Comparison of ENCODE assay signal across 17 cellular contexts in the genomic region with DNA sequence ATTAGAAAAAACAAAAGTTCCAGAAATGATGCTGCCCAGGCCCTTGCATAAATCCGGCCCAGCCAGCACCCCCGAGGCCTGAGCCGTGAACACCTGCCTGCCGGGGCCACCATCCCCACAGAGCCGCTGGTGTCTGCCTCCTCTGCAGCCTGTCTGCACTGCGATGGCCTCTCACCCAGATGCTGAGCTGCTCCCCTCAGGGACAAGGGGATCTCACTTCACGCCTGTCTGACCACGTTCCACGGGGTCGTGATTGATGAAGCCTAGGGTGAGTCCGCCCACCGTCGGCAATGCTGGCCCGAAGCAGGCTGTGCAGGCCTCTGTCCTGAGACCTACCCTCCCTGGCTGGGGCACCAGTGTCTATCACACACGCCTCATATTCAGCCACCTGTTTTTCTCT.
DNase-seq lines count a peak whose midpoint lies in the region; ATAC-seq and TF ChIP-seq lines count a peak whose summit lies in the region.
"Had no signal": no experiment of that assay in that cellular context is flagged by ENCODE, and none has a peak within 500 bp of the region (broad histone marks: within the 10 kb centered on the region; RNA-seq: fewer than 3 reads in every experiment).

No MANE protein-coding gene starts in this region.

- TF ChIP-seq POLR2A in testis (IDR thresholded peaks at IDR 0.05), result no peak

- H3K9me3 ChIP-seq in WERI-Rb-1 (ENCODE audit: severe bottlenecking) (peaks cover 16% of the 10 kb centered on the region), aorta (ENCODE audit: control insufficient read depth, low read length) (no peaks in the 10 kb centered on the region), testis (no peaks in the 10 kb centered on the region)

- peak; percentile 57 for ATAC-seq in aorta (ENCODE audit: low FRiP score)
- ATAC-seq: CD8-positive, alpha-beta T cell; HepG2 had no signal

- H3K4me3 ChIP-seq in WERI-Rb-1 (ENCODE audit: low read depth, low read length) (no peak overlapping the region), aorta (ENCODE audit: low read length in 2 of 2) (no peak overlapping the region), H7 (ENCODE audit: insufficient read depth, low read depth, low read length) (no peak overlapping the region), testis (no peak overlapping the region)
- H3K4me3 ChIP-seq: PC-9 had no signal

- intact Hi-C loops in aorta (cut with DNase I) (no loop called here), testis (cut with DNase I; ENCODE audit: low total_unique reads) (no loop called here)

- H3K4me1 ChIP-seq in aorta (ENCODE audit: control insufficient read depth in 1 of 2, insufficient read depth in 2 of 2, low read length in 2 of 2), result no peaks in the 10 kb centered on the region
- H3K4me1 ChIP-seq in testis, result no peaks in the 10 kb centered on the region

- no peak for TF ChIP-seq CTCF in WERI-Rb-1 (IDR thresholded peaks at IDR 0.05; ENCODE audit: low read depth, low read length)
- no peak for TF ChIP-seq CTCF in GM13976 (IDR thresholded peaks at IDR 0.05; ENCODE audit: borderline replicate concordance, control extremely low read depth, extremely low read depth, insufficient read depth, missing control alignments)
- TF ChIP-seq CTCF in testis (IDR thresholded peaks at IDR 0.05), result no peak

- peak; percentile 35 for DNase-seq in activated CD8-positive, alpha-beta memory T cell treated with anti-CD3 and anti-CD28 coated beads for 24 hours
- no peak for DNase-seq in activated CD8-positive, alpha-beta memory T cell treated with anti-CD3 and anti-CD28 coated beads, Interleukin-2, amount 50 U/mL, for 48 hours
- DNase-seq in WERI-Rb-1 (peak; percentile 91), left kidney (ENCODE audit: low read depth, low spot score) (peak; percentile 92), aorta (no peak), H7 (no peak), GM13976 (ENCODE audit: low spot score) (no peak), testis (no peak)
- DNase-seq: DMS53, KBM-7, NCI-H1694 treated with DMSO at 0.1 percent for 48 hours, NCI-H2227 treated with DMSO at 0.1 percent for 48 hours, NCI-H510A treated with DMSO at 0.1 percent for 48 hours, PC-9 had no signal

- in situ Hi-C loops in GM13976 (cut with MboI; ENCODE audit: low sequenced_read_pairs, unreplicated experiment), result no loop called here

- no peaks in the 10 kb centered on the region for H3K27me3 ChIP-seq in WERI-Rb-1 (ENCODE audit: insufficient read depth, low read depth, severe bottlenecking)
- no peaks in the 10 kb centered on the region for H3K27me3 ChIP-seq in aorta (ENCODE audit: control insufficient read depth in 1 of 2, insufficient read depth in 2 of 2, low read length in 1 of 2)
- no peaks in the 10 kb centered on the region for H3K27me3 ChIP-seq in H7 (ENCODE audit: control insufficient read depth, insufficient read depth, low read length)
- no peaks in the 10 kb centered on the region for H3K27me3 ChIP-seq in testis

- peak overlapping the region; percentile 38 for H3K27ac ChIP-seq in WERI-Rb-1
- no peak overlapping the region for H3K27ac ChIP-seq in aorta (ENCODE audit: low read depth in 1 of 2, low read length in 2 of 2)
- H3K27ac ChIP-seq in testis, result no peak overlapping the region
- H3K27ac ChIP-seq: PC-9, RWPE1 had no signal

- H3K36me3 ChIP-seq in WERI-Rb-1 (no peaks in the 10 kb centered on the region), aorta (ENCODE audit: control insufficient read depth in 1 of 2, insufficient read depth in 2 of 2, low read length in 1 of 2) (no peaks in the 10 kb centered on the region), H7 (replicated peaks; ENCODE audit: control insufficient read depth, insufficient read depth, low read length) (no peaks in the 10 kb centered on the region), testis (ENCODE audit: low read depth, missing control alignments) (no peaks in the 10 kb centered on the region)

- 28 to 29% methylated on average over 15 of the region's 15 CpGs for WGBS in aorta, 2 donors
- 51 to 67% methylated on average over 5 to 15 of the region's 15 CpGs for WGBS in testis, 2 donors

Comparison
In these comparisons a context has a peak if more than half of its experiments do, and no peak if none do; other contexts are left out.
1. DNase-seq: peak in activated CD8-positive, alpha-beta memory T cell treated with anti-CD3 and anti-CD28 coated beads for 24 hours (single experiment), WERI-Rb-1 (single experiment) and left kidney (single experiment); none in activated CD8-positive, alpha-beta memory T cell treated with anti-CD3 and anti-CD28 coated beads, Interleukin-2, amount 50 U/mL, for 48 hours (single experiment), aorta (0 of 2), H7 (single experiment), GM13976 (single experiment) and testis (single experiment).